ENCODE assay signal across 8 cellular contexts in the genomic region with DNA sequence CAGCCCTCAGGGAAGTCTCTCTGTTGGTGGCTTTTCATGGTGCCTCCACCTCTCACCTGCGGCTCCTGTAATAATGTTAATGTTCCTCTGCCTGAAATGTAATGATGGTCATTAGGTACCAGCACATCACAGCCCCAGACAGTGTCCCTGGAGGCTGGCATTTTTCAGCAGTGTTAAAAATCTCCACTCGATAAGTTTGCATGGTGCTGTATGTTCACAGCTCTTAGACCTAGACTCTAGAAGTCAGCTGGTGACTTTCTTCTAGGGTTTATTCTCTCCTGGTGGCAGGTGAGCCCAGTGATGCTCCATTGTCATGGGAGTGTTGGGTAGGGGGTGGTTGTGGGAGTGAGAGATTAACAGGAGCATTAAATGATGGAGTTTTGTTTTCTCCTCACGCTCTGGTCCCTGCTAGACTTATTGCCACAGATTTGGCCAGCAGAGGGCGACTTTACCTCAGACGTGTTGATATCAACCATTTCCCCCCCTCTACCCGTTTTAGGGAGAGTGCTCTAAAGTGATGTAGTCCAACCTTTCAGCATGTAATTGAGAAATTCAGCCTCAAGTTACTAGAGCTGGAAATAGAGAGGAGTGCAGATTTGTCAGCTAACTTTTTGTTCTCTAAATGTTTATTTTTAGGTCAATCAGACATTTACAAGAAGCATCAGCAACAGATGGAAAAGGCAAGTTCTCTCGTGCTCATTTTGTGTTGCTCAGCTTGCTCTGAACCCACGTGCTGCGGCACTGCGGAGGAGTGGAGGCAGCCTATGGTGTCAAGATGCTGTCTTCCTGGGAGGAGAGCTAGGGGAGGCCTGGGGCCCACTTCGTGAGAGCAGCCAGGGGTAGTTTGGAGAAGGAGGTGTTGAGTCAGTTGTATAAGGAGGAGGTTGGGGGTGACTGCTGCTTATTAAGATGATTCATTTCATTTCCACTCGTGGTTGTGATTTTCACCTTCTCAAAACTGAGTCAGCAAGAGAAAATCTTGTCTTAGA. TPM values are rescaled to one million over a fixed set of nuclear protein-coding genes. Genes with fewer than 3 reads are reported as not detected.
DNase-seq lines count a peak whose midpoint lies in the region; ATAC-seq and TF ChIP-seq lines count a peak whose summit lies in the region.

No MANE protein-coding gene starts in this region.

- H3K27ac ChIP-seq in CD4-positive, alpha-beta T cell (ENCODE audit: low read depth, low read length), result no peak overlapping the region

- no peaks in the 10 kb centered on the region for H3K9me3 ChIP-seq in CD4-positive, alpha-beta T cell (ENCODE audit: control insufficient read depth, low read length)

- H3K27ac Mint-ChIP-seq in CD4-positive, alpha-beta T cell, result peak overlapping the region; percentile 7
- H3K27ac Mint-ChIP-seq in activated CD8-positive, alpha-beta memory T cell treated with anti-CD3 and anti-CD28 coated beads, Interleukin-2, amount 10 ng/mL, durations not matched to agents 7 days and 5 days, result peak overlapping the region; percentile 80
- H3K27ac Mint-ChIP-seq in endothelial cell (ENCODE audit: unreplicated experiment), result no peak overlapping the region

- DNase-seq in CD4-positive, alpha-beta T cell, result peak; percentile 71 to 87 (median 82)
- peak; percentile 62 for DNase-seq in HK-2 (ENCODE audit: unreplicated experiment)
- DNase-seq in NOMO-1 (lab: John Stamatoyannopoulos, UW; ENCODE audit: unreplicated experiment in 2 of 2), result peak; percentile 7 to 77
- DNase-seq in activated CD8-positive, alpha-beta memory T cell treated with anti-CD3 and anti-CD28 coated beads, Interleukin-2, amount 10 ng/mL, durations not matched to agents 7 days and 5 days, result peak; percentile 89
- peak; percentile 77 for DNase-seq in endothelial cell (ENCODE audit: low spot score)
- peak; percentile 80 for DNase-seq in midbrain (lab: John Stamatoyannopoulos, UW)
- peak; percentile 76 to 79 for DNase-seq in stimulated activated CD8-positive, alpha-beta memory T cell treated with anti-CD3 and anti-CD28 coated beads, Interleukin-2, amount 100 ng/mL, for 48 hours (ENCODE audit: low read depth in 2 of 2)

- no peaks in the 10 kb centered on the region for H3K27me3 Mint-ChIP-seq in CD4-positive, alpha-beta T cell
- H3K27me3 Mint-ChIP-seq in activated CD8-positive, alpha-beta memory T cell treated with anti-CD3 and anti-CD28 coated beads, Interleukin-2, amount 10 ng/mL, durations not matched to agents 7 days and 5 days, result no peaks in the 10 kb centered on the region
- no peaks in the 10 kb centered on the region for H3K27me3 Mint-ChIP-seq in endothelial cell (ENCODE audit: unreplicated experiment)

- intact Hi-C loops in CD4-positive, alpha-beta T cell (cut with DNase I, micrococcal nuclease), result loop anchor here (1.0 to 5.0 kb wide), 3 partner anchors 21 to 235 kb away; no protein-coding TSS in a partner anchor

- H3K4me1 Mint-ChIP-seq in CD4-positive, alpha-beta T cell (ENCODE audit: low read depth), result peaks cover 19% of the 10 kb centered on the region
- peaks cover 41% of the 10 kb centered on the region for H3K4me1 Mint-ChIP-seq in activated CD8-positive, alpha-beta memory T cell treated with anti-CD3 and anti-CD28 coated beads, Interleukin-2, amount 10 ng/mL, durations not matched to agents 7 days and 5 days
- H3K4me1 Mint-ChIP-seq in endothelial cell (ENCODE audit: unreplicated experiment), result no peaks in the 10 kb centered on the region

- POLR2A ChIA-PET in CD4-positive, alpha-beta T cell (lab: Charles Lee), result interaction anchor here (1.0 kb wide), 1 partner anchor 21 kb away, joined by 6 read pairs; no protein-coding TSS in a partner anchor

- H3K27me3 ChIP-seq in CD4-positive, alpha-beta T cell (ENCODE audit: control insufficient read depth, insufficient read depth, low read length), result no peaks in the 10 kb centered on the region

- no peak overlapping the region for H3K4me3 Mint-ChIP-seq in CD4-positive, alpha-beta T cell
- no peak overlapping the region for H3K4me3 Mint-ChIP-seq in activated CD8-positive, alpha-beta memory T cell treated with anti-CD3 and anti-CD28 coated beads, Interleukin-2, amount 10 ng/mL, durations not matched to agents 7 days and 5 days
- H3K4me3 Mint-ChIP-seq in endothelial cell (ENCODE audit: unreplicated experiment), result peak overlapping the region; percentile 9

- peaks cover 80% of the 10 kb centered on the region for H3K36me3 Mint-ChIP-seq in CD4-positive, alpha-beta T cell (ENCODE audit: low read depth)
- peaks cover 26% of the 10 kb centered on the region for H3K36me3 Mint-ChIP-seq in activated CD8-positive, alpha-beta memory T cell treated with anti-CD3 and anti-CD28 coated beads, Interleukin-2, amount 10 ng/mL, durations not matched to agents 7 days and 5 days
- peaks cover 21% of the 10 kb centered on the region for H3K36me3 Mint-ChIP-seq in endothelial cell (ENCODE audit: low read depth, unreplicated experiment)

- CTCF ChIA-PET in CD4-positive, alpha-beta T cell (lab: Charles Lee), result interaction anchor here (0.6 to 3.7 kb wide), 15 partner anchors 9 to 381 kb away, joined by 3 to 52 read pairs (median 4); no protein-coding TSS in a partner anchor
- CTCF ChIA-PET in activated CD8-positive, alpha-beta memory T cell treated with anti-CD3 and anti-CD28 coated beads, Interleukin-2, amount 10 ng/mL, durations not matched to agents 7 days and 5 days (lab: Charles Lee), result interaction anchor here (0.6 to 12.7 kb wide), 35 partner anchors 9 to 380 kb away, joined by 3 to 197 read pairs (median 5); no protein-coding TSS in a partner anchor

- no peaks in the 10 kb centered on the region for H3K9me3 Mint-ChIP-seq in CD4-positive, alpha-beta T cell
- no peaks in the 10 kb centered on the region for H3K9me3 Mint-ChIP-seq in activated CD8-positive, alpha-beta memory T cell treated with anti-CD3 and anti-CD28 coated beads, Interleukin-2, amount 10 ng/mL, durations not matched to agents 7 days and 5 days (ENCODE audit: low read depth)
- H3K9me3 Mint-ChIP-seq in endothelial cell (ENCODE audit: unreplicated experiment), result no peaks in the 10 kb centered on the region

- ATAC-seq in CD4-positive, alpha-beta T cell (ENCODE audit: poor library complexity), result peak; percentile 90
- ATAC-seq in activated CD8-positive, alpha-beta memory T cell treated with anti-CD3 and anti-CD28 coated beads, Interleukin-2, amount 10 ng/mL, durations not matched to agents 7 days and 5 days, result peak; percentile 82
- ATAC-seq in HG03280 (IDR thresholded peaks at IDR 0.05; ENCODE audit: unreplicated experiment), result no peak

- TF ChIP-seq CTCF in CD4-positive, alpha-beta T cell (IDR thresholded peaks at IDR 0.05), result peak; percentile 89
- TF ChIP-seq CTCF in endothelial cell (IDR thresholded peaks at IDR 0.05; ENCODE audit: unreplicated experiment), result peak; percentile 72

RNA-seq across cellular contexts. Expression of a gene that starts 53.4 kb away (rescaled TPM):
- total RNA-seq in CD4-positive, alpha-beta T cell, result 10 to 100 TPM; 18.9 to 19.2 TPM
- total RNA-seq in activated CD8-positive, alpha-beta memory T cell treated with anti-CD3 and anti-CD28 coated beads, Interleukin-2, amount 10 ng/mL, durations not matched to agents 7 days and 5 days, result 10 to 100 TPM; 24.6 to 25.6 TPM
- total RNA-seq in endothelial cell (ENCODE audit: unreplicated experiment), result 63.5 TPM
